ENCODE assay signal across 8 cellular contexts in genomic region chr5:115586525-115587146, GRCh38. TPM values are rescaled to one million over a fixed set of nuclear protein-coding genes. Genes with fewer than 3 reads are reported as not detected.
DNase-seq lines count a peak whose midpoint lies in the region; ATAC-seq and TF ChIP-seq lines count a peak whose summit lies in the region.

No MANE protein-coding gene starts in this region.

- H3K27ac Mint-ChIP-seq in CD14-positive monocyte, result no peak overlapping the region

- peaks cover 5% of the 10 kb centered on the region for H3K4me1 Mint-ChIP-seq in CD14-positive monocyte

- H3K9me3 Mint-ChIP-seq in CD14-positive monocyte, result no peaks in the 10 kb centered on the region

- no peak overlapping the region for H3K4me3 ChIP-seq in OCI-LY7 (ENCODE audit: low read depth, low read length, poor library complexity, severe bottlenecking)

- H3K4me2 ChIP-seq in OCI-LY7 (ENCODE audit: low read length), result no peak overlapping the region

- H2AFZ ChIP-seq in OCI-LY7 (ENCODE audit: low read length), result no peak overlapping the region

- no peaks in the 10 kb centered on the region for H3K9me3 ChIP-seq in OCI-LY7 (ENCODE audit: low read length)

- TF ChIP-seq CTCF in CD14-positive monocyte (IDR thresholded peaks at IDR 0.05) (peak; percentile 83), OCI-LY7 (conservative IDR thresholded peaks at IDR 0.05; ENCODE audit: low read length) (peak; percentile 85)

- no peak overlapping the region for H3K27ac ChIP-seq in OCI-LY7 (ENCODE audit: low read depth, low read length, poor library complexity, severe bottlenecking)

- BruUV-seq in OCI-LY7 (replicated peaks; lab: Mats Ljungman, UMichigan), result no TSS peak

- H3K9me2 ChIP-seq in OCI-LY7 (ENCODE audit: insufficient read depth, low read length), result no peaks in the 10 kb centered on the region

- DNase-seq in CD14-positive monocyte (ENCODE audit: low spot score) (no peak), H4 (ENCODE audit: low spot score) (peak; percentile 41), OCI-LY7 (ENCODE audit: low spot score) (peak; percentile 44), erythroblast (lab: John Stamatoyannopoulos, UW) (peak; percentile 23 to 52), renal cortical epithelial cell (ENCODE audit: low read depth) (peak; percentile 42), globus pallidus (ENCODE audit: low spot score) (no peak), 8988T (no peak)

- ATAC-seq in GM21529 (IDR thresholded peaks at IDR 0.05; ENCODE audit: unreplicated experiment), result no peak

- no peaks in the 10 kb centered on the region for H4K20me1 ChIP-seq in OCI-LY7 (ENCODE audit: insufficient read depth, low read length)

- POLR2A ChIA-PET in OCI-LY7 (lab: Charles Lee), result no interaction called here

- no peaks in the 10 kb centered on the region for H3K79me2 ChIP-seq in OCI-LY7 (ENCODE audit: insufficient read depth, low read depth, low read length)

- H3K27me3 Mint-ChIP-seq in CD14-positive monocyte (ENCODE audit: low read depth in 3 of 3), result peaks cover 1 to 3% (median 2%) of the 10 kb centered on the region in 3 donors

- CTCF ChIA-PET in OCI-LY7 (lab: Charles Lee; ENCODE audit: unreplicated experiment), result interaction anchor here (1.1 kb wide), 1 partner anchor 9 kb away, joined by 3 read pairs; no protein-coding TSS in a partner anchor

- H3K36me3 ChIP-seq in OCI-LY7 (ENCODE audit: insufficient read depth, low read length), result no peaks in the 10 kb centered on the region

- intact Hi-C loops in CD14-positive monocyte (cut with micrococcal nuclease), result loop anchor here (2.0 to 10.0 kb wide), 3 partner anchors 52 to 276 kb away; no protein-coding TSS in a partner anchor
- intact Hi-C loops in OCI-LY7 (cut with micrococcal nuclease; ENCODE audit: unreplicated experiment), result loop anchor here (1.0 to 10.0 kb wide), 3 partner anchors 39 to 276 kb away; no protein-coding TSS in a partner anchor

- no peak overlapping the region for H3K4me3 Mint-ChIP-seq in CD14-positive monocyte

- no peaks in the 10 kb centered on the region for H3K4me1 ChIP-seq in OCI-LY7 (ENCODE audit: insufficient read depth, low read length, poor library complexity, severe bottlenecking)

- H3K36me3 Mint-ChIP-seq in CD14-positive monocyte, result peaks cover 18 to 27% of the 10 kb centered on the region in 2 donors

- no peak for TF ChIP-seq POLR2A in erythroblast (IDR thresholded peaks at IDR 0.05; ENCODE audit: low read length)

RNA-seq across cellular contexts. Expression of gene TICAM2, which starts 15.6 kb away (rescaled TPM):
- 10 to 100 TPM; 14.6 to 25.1 TPM for polyA plus RNA-seq in CD14-positive monocyte
- 0.16 and 4.5 TPM in 2 replicates for total RNA-seq in H4 (2014; rRNA removed; shearing (Covaris generic))
- not detected in 2 replicates for total RNA-seq in OCI-LY7 (2014; rRNA removed; shearing (Covaris generic))
- 0.65 and 0.87 TPM in 2 replicates for total RNA-seq in OCI-LY7 (2022)
- 3.1 and 6.9 TPM in 2 replicates for total RNA-seq in renal cortical epithelial cell

RNA-seq across cellular contexts. Expression of gene TMED7, which starts 39.2 kb away (rescaled TPM):
- polyA plus RNA-seq in CD14-positive monocyte, result 10 to 100 TPM; 65.1 to 70.1 TPM
- total RNA-seq in H4 (2014; rRNA removed; shearing (Covaris generic)), result 128 and 161 TPM in 2 replicates
- total RNA-seq in OCI-LY7 (2014; rRNA removed; shearing (Covaris generic)), result 50.9 and 55.1 TPM in 2 replicates
- total RNA-seq in OCI-LY7 (2022), result 31.7 and 35.8 TPM in 2 replicates
- 157 and 214 TPM in 2 replicates for total RNA-seq in renal cortical epithelial cell

RNA-seq across cellular contexts. Expression of gene FEM1C, which starts 42.1 kb away (rescaled TPM):
- 1 to 10 TPM; 2.5 to 2.6 TPM for polyA plus RNA-seq in CD14-positive monocyte
- total RNA-seq in H4 (2014; rRNA removed; shearing (Covaris generic)), result 8.6 and 10.2 TPM in 2 replicates
- 4.6 and 5.6 TPM in 2 replicates for total RNA-seq in OCI-LY7 (2014; rRNA removed; shearing (Covaris generic))
- total RNA-seq in OCI-LY7 (2022) (9.0 and 9.5 TPM in 2 replicates), renal cortical epithelial cell (25.9 and 40.3 TPM in 2 replicates)

Comparison
In these comparisons a context has a peak if more than half of its experiments do, and no peak if none do; other contexts are left out.
1. DNase-seq: peak in H4 (single experiment), OCI-LY7 (single experiment), erythroblast (2 of 2) and renal cortical epithelial cell (single experiment); none in CD14-positive monocyte (single experiment), globus pallidus (single experiment) and 8988T (single experiment).